28 cellular contexts compared by ENCODE assay signal in the genomic region with DNA sequence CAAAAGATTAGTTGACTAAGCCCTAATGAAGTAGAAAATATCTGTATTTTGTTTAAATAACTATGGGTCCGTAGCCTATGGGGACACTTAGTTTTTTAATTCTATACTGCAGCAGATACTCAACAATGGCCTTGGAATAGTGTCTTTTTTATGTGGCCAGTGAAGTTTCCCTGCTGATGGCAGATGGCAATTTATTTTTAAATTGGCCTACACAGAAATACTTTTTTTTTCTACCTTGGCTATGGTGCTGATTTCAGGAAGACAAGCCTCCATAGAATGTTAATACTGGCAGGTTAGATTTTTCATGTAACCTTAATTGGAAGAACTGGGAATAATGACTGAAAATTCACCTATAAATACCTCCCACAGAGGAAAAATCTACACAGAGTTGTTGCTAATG.
"Had no signal": no experiment of that assay in that cellular context is flagged by ENCODE, and none has a peak within 500 bp of the region (broad histone marks: within the 10 kb centered on the region; RNA-seq: fewer than 3 reads in every experiment).

No MANE protein-coding gene starts in this region.

- H3K36me3 Mint-ChIP-seq: naive thymus-derived CD4-positive, alpha-beta T cell; natural killer cell; type B pancreatic cell had no signal

- H3K4me3 ChIP-seq: pancreas, psoas muscle, right lobe of liver, sigmoid colon, stomach, tibial artery, transverse colon, upper lobe of right lung, uterus had no signal

- H3K4me1 Mint-ChIP-seq: naive thymus-derived CD4-positive, alpha-beta T cell; natural killer cell; nephron; stimulated activated naive B cell treated with anti-CD40 and anti-IgM and Interleukin-4, amounts not matched to agents 10 μg/mL and 1 μg/mL and 100 μg/mL, for 72 hours had no signal

- DNase-seq: naive thymus-derived CD4-positive, alpha-beta T cell; natural killer cell; nucleus accumbens; pancreas; posterior cingulate gyrus; psoas muscle; right cardiac atrium; right lobe of liver; sigmoid colon; small intestine; stimulated activated CD4-positive, alpha-beta T cell treated with anti-CD3 and anti-CD28 coated beads, Interleukin-12 subunit alpha, Interleukin-12 subunit beta, amount 100 ng/mL, for 4 hours; stimulated activated CD4-positive, alpha-beta T cell treated with anti-CD3 and anti-CD28 coated beads, Interleukin-1b, Interleukin-23, amount 100 ng/mL, for 48 hours; stimulated activated CD4-positive, alpha-beta T cell treated with anti-CD3 and anti-CD28 coated beads, Interleukin-4, amount 100 ng/mL, for 1 hour; stimulated activated CD4-positive, alpha-beta T cell treated with anti-CD3 and anti-CD28 coated beads, Interleukin-4, amount 100 ng/mL, for 4 hours; stimulated activated CD8-positive, alpha-beta memory T cell treated with anti-CD3 and anti-CD28 coated beads, Interleukin-4, amount 100 ng/mL, for 48 hours; stimulated activated naive B cell treated with anti-CD40 and anti-IgM and Interleukin-4, amounts not matched to agents 10 μg/mL and 1 μg/mL and 100 μg/mL, for 72 hours; stimulated activated naive CD4-positive, alpha-beta T cell treated with Interleukin-2 at 50 U/mL for 16 hours; stomach; tibial artery; transverse colon; upper lobe of right lung; uterus had no signal

- H3K27ac ChIP-seq: neutrophil, pancreas, psoas muscle, right lobe of liver, sigmoid colon, stomach, tibial artery, transverse colon, upper lobe of right lung, uterus had no signal

- H3K9me3 Mint-ChIP-seq: naive thymus-derived CD4-positive, alpha-beta T cell; natural killer cell; nephron; neural crest cell; stimulated activated naive B cell treated with anti-CD40 and anti-IgM and Interleukin-4, amounts not matched to agents 10 μg/mL and 1 μg/mL and 100 μg/mL, for 72 hours; stimulated activated naive CD8-positive, alpha-beta T cell treated with anti-CD3 and anti-CD28 coated beads, Interleukin-15, Interleukin-2, amounts not matched to agents 100 ng/mL and 50 ng/mL, for 24 hours; type B pancreatic cell had no signal

- H3K27me3 ChIP-seq: neutrophil, pancreas, right lobe of liver, sigmoid colon, stomach, tibial artery, transverse colon, upper lobe of right lung, uterus had no signal

- H3K4me3 Mint-ChIP-seq: naive thymus-derived CD4-positive, alpha-beta T cell; natural killer cell; nephron; neural crest cell; stimulated activated naive B cell treated with anti-CD40 and anti-IgM and Interleukin-4, amounts not matched to agents 10 μg/mL and 1 μg/mL and 100 μg/mL, for 72 hours; stimulated activated naive CD8-positive, alpha-beta T cell treated with anti-CD3 and anti-CD28 coated beads, Interleukin-15, Interleukin-2, amounts not matched to agents 100 ng/mL and 50 ng/mL, for 24 hours; type B pancreatic cell had no signal

- ATAC-seq: naive thymus-derived CD4-positive, alpha-beta T cell; natural killer cell; pancreas; psoas muscle; right cardiac atrium; right lobe of liver; stimulated activated naive B cell treated with anti-CD40 and anti-IgM and Interleukin-4, amounts not matched to agents 10 μg/mL and 1 μg/mL and 100 μg/mL, for 72 hours; upper lobe of right lung had no signal

- H3K4me1 ChIP-seq: pancreas, psoas muscle, right lobe of liver, sigmoid colon, stomach, tibial artery, transverse colon, upper lobe of right lung, uterus had no signal

- H3K36me3 ChIP-seq: neutrophil, pancreas, right lobe of liver, sigmoid colon, stomach, tibial artery, transverse colon, upper lobe of right lung, uterus had no signal

- H3K27me3 Mint-ChIP-seq: progenitor cell of endocrine pancreas; stimulated activated naive CD8-positive, alpha-beta T cell treated with anti-CD3 and anti-CD28 coated beads, Interleukin-15, Interleukin-2, amounts not matched to agents 100 ng/mL and 50 ng/mL, for 24 hours; type B pancreatic cell had no signal

- H3K27ac Mint-ChIP-seq: naive thymus-derived CD4-positive, alpha-beta T cell; natural killer cell; nephron; progenitor cell of endocrine pancreas; stimulated activated naive B cell treated with anti-CD40 and anti-IgM and Interleukin-4, amounts not matched to agents 10 μg/mL and 1 μg/mL and 100 μg/mL, for 72 hours; stimulated activated naive CD8-positive, alpha-beta T cell treated with anti-CD3 and anti-CD28 coated beads, Interleukin-15, Interleukin-2, amounts not matched to agents 100 ng/mL and 50 ng/mL, for 24 hours; type B pancreatic cell had no signal

- H3K9me3 ChIP-seq: neutrophil, pancreas, psoas muscle, right lobe of liver, sigmoid colon, stomach, tibial artery, transverse colon, upper lobe of right lung, uterus had no signal
